In genomic region chr4:99949999-99950912, GRCh38 we compare ENCODE assay signal across 8 cellular contexts. TPM values are rescaled to one million over a fixed set of nuclear protein-coding genes. Genes with fewer than 3 reads are reported as not detected.
DNase-seq lines count a peak whose midpoint lies in the region; ATAC-seq lines count a peak whose summit lies in the region.

TSS of gene H2AZ1 (minus strand) at chr4:99950275. CDS start at chr4:99950170, 105 bp downstream.

- no peaks in the 10 kb centered on the region for H3K9me3 ChIP-seq in mononuclear cell (ENCODE audit: low read depth, low read length)

- H3K27me3 ChIP-seq in mononuclear cell (ENCODE audit: insufficient read depth, low read length): no peaks in the 10 kb centered on the region

- H3K27ac ChIP-seq in epithelial cell of prostate: peak within 1 kb of the TSS; percentile 95

- H3K4me3 ChIP-seq in mononuclear cell (ENCODE audit: low read length): peak within 1 kb of the TSS; percentile 98

- H3K36me3 Mint-ChIP-seq in IgD-negative memory B cell: no peaks in the 10 kb centered on the region

- peaks cover 36% of the 10 kb centered on the region for H3K4me1 ChIP-seq in mononuclear cell (ENCODE audit: insufficient read depth, low read length)

- peak; percentile 54 for ATAC-seq in GM21576 (IDR thresholded peaks at IDR 0.05; ENCODE audit: unreplicated experiment)

- H3K4me1 Mint-ChIP-seq in IgD-negative memory B cell: peaks cover 0 to 24% (median 14%) of the 10 kb centered on the region in 3 donors

- no peak within 1 kb of the TSS for H3K27ac Mint-ChIP-seq in IgD-negative memory B cell

- no peak within 1 kb of the TSS for H3K4me3 Mint-ChIP-seq in IgD-negative memory B cell

- DNase-seq in DMS153 (lab: John Stamatoyannopoulos, UW) (peak; percentile 98), OCI-M1 (lab: John Stamatoyannopoulos, UW) (peak; percentile 99), activated T-cell treated with anti-CD3 and anti-CD28 coated beads for 24 hours (ENCODE audit: low read depth) (peak; percentile 98), epithelial cell of prostate (ENCODE audit: low read depth, low spot score) (peak; percentile 96)
- peak; percentile 93 to 95 for DNase-seq in stimulated activated CD8-positive, alpha-beta memory T cell treated with anti-CD3 and anti-CD28 coated beads, Interleukin-4, amount 100 ng/mL, for 1 hour (ENCODE audit: low read depth in 2 of 2, low spot score in 1 of 2)

- no peaks in the 10 kb centered on the region for H3K9me3 Mint-ChIP-seq in IgD-negative memory B cell

- no peaks in the 10 kb centered on the region for H3K27me3 Mint-ChIP-seq in IgD-negative memory B cell

RNA-seq across cellular contexts. Expression of gene H2AZ1, which starts in this region (rescaled TPM):
- polyA plus RNA-seq in IgD-negative memory B cell: 275 TPM
- total RNA-seq in mononuclear cell: 87.9 TPM

Comparison
In these comparisons a context has a peak if more than half of its experiments do, and no peak if none do; other contexts are left out.
1. Peak in every context shown above with its lines: DNase-seq, ATAC-seq, H3K4me3 ChIP-seq and H3K27ac ChIP-seq.